1 cellular context compared by ENCODE assay signal in the genomic region with DNA sequence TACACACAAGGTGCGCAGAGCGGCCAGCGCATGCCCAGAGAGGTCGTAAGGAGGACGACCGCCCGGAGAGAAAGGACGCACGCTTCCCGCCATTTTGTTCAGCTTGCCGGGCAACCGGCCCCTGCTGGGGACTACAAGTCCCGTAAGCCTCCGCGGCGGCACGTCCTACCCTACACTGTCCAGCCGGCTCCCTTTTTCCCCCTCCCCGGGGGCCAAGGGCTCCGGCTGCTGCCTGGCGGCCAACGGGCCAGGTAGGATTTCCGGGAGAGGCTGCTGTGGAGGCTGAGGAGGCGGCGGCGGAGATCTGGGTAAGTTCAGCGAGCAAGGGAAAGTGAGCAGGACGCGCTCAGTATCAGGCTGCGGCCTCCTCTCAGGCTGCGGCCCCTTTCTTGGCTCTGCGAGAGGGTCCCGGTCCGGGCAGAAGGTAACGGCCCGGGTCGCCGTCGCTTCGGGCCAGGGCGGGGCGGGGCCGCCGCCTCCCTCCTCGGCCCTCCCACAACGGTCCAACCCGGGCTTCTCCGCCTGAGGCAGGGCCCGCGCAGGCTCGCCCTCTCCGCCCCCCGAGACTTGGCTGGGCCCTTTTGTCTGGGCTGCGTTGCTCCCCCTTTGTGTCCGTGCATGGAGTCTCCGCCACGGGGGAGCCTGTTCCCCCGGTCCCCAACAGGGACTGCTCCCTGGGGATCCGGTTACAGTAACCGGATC.
TF ChIP-seq lines count a peak whose summit lies in the region.

A gene (plus strand): TSS at position 223 of the 702 bp plus-strand sequence. CDS start 37,708 bp downstream, outside the sequence.

TF ChIP-seq in HEK293, 187 proteins besides CTCF, POLR2A, EP300 and RAD21 (continued from another document):
- TF ChIP-seq KLF7 (tag by site-specific recombination; IDR thresholded peaks at IDR 0.05; ENCODE audit: borderline replicate concordance) (peak; percentile 91), ZNF391 (tag by site-specific recombination; IDR thresholded peaks at IDR 0.05; ENCODE audit: borderline replicate concordance, low read depth) (no peak), WT1 (tag by site-specific recombination; IDR thresholded peaks at IDR 0.05) (peak; percentile 55; the same call in 1 of the 2 replicates), ZNF423 (tag by site-specific recombination; IDR thresholded peaks at IDR 0.05) (peak; percentile 61; the same call in 1 of the 2 replicates), KLF8 (tag by site-specific recombination; IDR thresholded peaks at IDR 0.05) (peak; percentile 96), ZNF571 (tag by site-specific recombination; IDR thresholded peaks at IDR 0.05) (no peak), ZSCAN30 (tag by site-specific recombination; IDR thresholded peaks at IDR 0.05) (peak; percentile 83), SCRT2 (tag by site-specific recombination; IDR thresholded peaks at IDR 0.05) (no peak), KLF16 (tag by site-specific recombination; IDR thresholded peaks at IDR 0.05) (peak; percentile 94), KLF1 (tag by site-specific recombination; IDR thresholded peaks at IDR 0.05) (peak; percentile 94), SP3 (tag by site-specific recombination; IDR thresholded peaks at IDR 0.05) (peak; percentile 94), ZNF354C (tag by site-specific recombination; IDR thresholded peaks at IDR 0.05; ENCODE audit: borderline replicate concordance, low read depth) (no peak), ZBTB21 (tag by site-specific recombination; IDR thresholded peaks at IDR 0.05) (no peak), ZNF658 (tag by site-specific recombination; IDR thresholded peaks at IDR 0.05) (no peak), ZIC2 (tag by site-specific recombination; IDR thresholded peaks at IDR 0.05) (peak; percentile 93), ZBTB48 (tag by site-specific recombination; IDR thresholded peaks at IDR 0.05) (peak; percentile 91), ZNF561 (tag by site-specific recombination; IDR thresholded peaks at IDR 0.05; ENCODE audit: borderline replicate concordance) (peak; percentile 68), KLF9 (tag by site-specific recombination; IDR thresholded peaks at IDR 0.05; ENCODE audit: low read depth) (peak; percentile 91), ZNF266 (tag by site-specific recombination; IDR thresholded peaks at IDR 0.05; ENCODE audit: low read depth) (no peak), ZNF324 (tag by site-specific recombination; IDR thresholded peaks at IDR 0.05) (no peak)
- TF ChIP-seq, protein P1, sequence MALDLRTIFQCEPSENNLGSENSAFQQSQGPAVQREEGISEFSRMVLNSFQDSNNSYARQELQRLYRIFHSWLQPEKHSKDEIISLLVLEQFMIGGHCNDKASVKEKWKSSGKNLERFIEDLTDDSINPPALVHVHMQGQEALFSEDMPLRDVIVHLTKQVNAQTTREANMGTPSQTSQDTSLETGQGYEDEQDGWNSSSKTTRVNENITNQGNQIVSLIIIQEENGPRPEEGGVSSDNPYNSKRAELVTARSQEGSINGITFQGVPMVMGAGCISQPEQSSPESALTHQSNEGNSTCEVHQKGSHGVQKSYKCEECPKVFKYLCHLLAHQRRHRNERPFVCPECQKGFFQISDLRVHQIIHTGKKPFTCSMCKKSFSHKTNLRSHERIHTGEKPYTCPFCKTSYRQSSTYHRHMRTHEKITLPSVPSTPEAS (tag by site-specific recombination; IDR thresholded peaks at IDR 0.05), result 0 out of 2 replicates have a peak, but pooled peaks have one; percentile 30
- TF ChIP-seq, protein P2, sequence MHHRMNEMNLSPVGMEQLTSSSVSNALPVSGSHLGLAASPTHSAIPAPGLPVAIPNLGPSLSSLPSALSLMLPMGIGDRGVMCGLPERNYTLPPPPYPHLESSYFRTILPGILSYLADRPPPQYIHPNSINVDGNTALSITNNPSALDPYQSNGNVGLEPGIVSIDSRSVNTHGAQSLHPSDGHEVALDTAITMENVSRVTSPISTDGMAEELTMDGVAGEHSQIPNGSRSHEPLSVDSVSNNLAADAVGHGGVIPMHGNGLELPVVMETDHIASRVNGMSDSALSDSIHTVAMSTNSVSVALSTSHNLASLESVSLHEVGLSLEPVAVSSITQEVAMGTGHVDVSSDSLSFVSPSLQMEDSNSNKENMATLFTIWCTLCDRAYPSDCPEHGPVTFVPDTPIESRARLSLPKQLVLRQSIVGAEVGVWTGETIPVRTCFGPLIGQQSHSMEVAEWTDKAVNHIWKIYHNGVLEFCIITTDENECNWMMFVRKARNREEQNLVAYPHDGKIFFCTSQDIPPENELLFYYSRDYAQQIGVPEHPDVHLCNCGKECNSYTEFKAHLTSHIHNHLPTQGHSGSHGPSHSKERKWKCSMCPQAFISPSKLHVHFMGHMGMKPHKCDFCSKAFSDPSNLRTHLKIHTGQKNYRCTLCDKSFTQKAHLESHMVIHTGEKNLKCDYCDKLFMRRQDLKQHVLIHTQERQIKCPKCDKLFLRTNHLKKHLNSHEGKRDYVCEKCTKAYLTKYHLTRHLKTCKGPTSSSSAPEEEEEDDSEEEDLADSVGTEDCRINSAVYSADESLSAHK (tag by site-specific recombination; IDR thresholded peaks at IDR 0.05), result peak; percentile 25; the same call in 1 of the 2 replicates
- TF ChIP-seq, protein P3, sequence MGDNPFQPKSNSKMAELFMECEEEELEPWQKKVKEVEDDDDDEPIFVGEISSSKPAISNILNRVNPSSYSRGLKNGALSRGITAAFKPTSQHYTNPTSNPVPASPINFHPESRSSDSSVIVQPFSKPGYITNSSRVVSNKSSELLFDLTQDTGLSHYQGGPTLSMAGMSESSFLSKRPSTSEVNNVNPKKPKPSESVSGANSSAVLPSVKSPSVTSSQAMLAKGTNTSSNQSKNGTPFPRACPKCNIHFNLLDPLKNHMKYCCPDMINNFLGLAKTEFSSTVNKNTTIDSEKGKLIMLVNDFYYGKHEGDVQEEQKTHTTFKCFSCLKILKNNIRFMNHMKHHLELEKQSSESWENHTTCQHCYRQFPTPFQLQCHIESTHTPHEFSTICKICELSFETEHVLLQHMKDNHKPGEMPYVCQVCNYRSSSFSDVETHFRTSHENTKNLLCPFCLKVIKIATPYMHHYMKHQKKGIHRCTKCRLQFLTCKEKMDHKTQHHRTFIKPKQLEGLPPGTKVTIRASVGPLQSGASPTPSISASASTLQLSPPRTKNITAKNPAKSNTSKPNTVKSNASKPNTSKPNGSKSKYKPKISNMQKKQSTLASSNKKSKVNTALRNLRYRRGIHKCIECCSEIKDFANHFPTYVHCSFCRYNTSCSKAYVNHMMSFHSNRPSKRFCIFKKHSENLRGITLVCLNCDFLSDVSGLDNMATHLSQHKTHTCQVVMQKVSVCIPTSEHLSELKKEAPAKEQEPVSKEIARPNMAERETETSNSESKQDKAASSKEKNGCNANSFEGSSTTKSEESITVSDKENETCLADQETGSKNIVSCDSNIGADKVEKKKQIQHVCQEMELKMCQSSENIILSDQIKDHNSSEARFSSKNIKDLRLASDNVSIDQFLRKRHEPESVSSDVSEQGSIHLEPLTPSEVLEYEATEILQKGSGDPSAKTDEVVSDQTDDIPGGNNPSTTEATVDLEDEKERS (tag by site-specific recombination; IDR thresholded peaks at IDR 0.05), result no peak
